ENCODE assay signal across 1 cellular context in the genomic region with DNA sequence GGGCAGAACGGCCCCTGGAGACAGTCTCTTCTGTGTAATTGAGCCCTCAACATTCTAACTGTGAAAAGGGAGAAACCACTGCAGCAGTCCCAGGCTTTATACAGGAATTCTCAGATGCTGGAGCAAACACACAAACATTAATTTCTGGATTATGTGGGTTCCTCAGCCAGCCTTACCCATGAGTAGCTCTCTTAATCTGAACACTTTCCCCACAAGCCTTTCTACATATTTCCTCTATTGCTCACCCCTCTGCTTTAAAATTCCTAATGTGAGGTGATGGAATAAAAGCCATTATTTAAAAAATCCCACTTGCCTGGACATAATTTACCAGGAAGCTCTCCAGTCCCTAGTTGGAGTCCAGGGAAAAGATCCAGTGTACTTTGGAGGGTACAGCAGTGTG.
TF ChIP-seq lines count a peak whose summit lies in the region.

No MANE protein-coding gene starts in this region.

TF ChIP-seq in GM23338, 12 proteins besides CTCF, POLR2A, EP300 and RAD21 (continued from another document):
- TF ChIP-seq ZNF462 (CRISPR knock-in tag; IDR thresholded peaks at IDR 0.05) (no peak), ETS1 (IDR thresholded peaks at IDR 0.05) (no peak), ZNF331 (CRISPR knock-in tag; IDR thresholded peaks at IDR 0.05; ENCODE audit: low read depth) (no peak)
TF ChIP-seq in GM23338: peak in this region for 0.
